In genomic region chr16:84965428-84966149, GRCh38 we compare ENCODE assay signal across 20 cellular contexts. TPM values are rescaled to one million over a fixed set of nuclear protein-coding genes. Genes with fewer than 3 reads are reported as not detected.
A peak's percentile ranks its signal among the peaks of the same experiment; 100 is the strongest.
DNase-seq lines count a peak whose midpoint lies in the region; ATAC-seq, FAIRE-seq and TF ChIP-seq lines count a peak whose summit lies in the region.
"Had no signal": no experiment of that assay in that cellular context is flagged by ENCODE, and none has a peak within 500 bp of the region (broad histone marks: within the 10 kb centered on the region; RNA-seq: fewer than 3 reads in every experiment).

No MANE protein-coding gene starts in this region.

- H3K23ac ChIP-seq in trophoblast cell (ENCODE audit: low read length) = peak overlapping the region; percentile 48

- peak overlapping the region; percentile 29 for H2BK12ac ChIP-seq in trophoblast cell (ENCODE audit: low read length)

- no peak for TF ChIP-seq CTCF in WTC11 (IDR thresholded peaks at IDR 0.05)
- TF ChIP-seq CTCF in glutamatergic neuron (IDR thresholded peaks at IDR 0.05; ENCODE audit: partially characterized antibody, unreplicated experiment) = no peak

- FAIRE-seq in GM12891 (lab: Jason Lieb, UNC) = peak; percentile 16
- FAIRE-seq: A204.1, RCC 7860 had no signal

- H2BK5ac ChIP-seq in trophoblast cell (ENCODE audit: low read depth, low read length, poor library complexity) = no peak overlapping the region

- CTCF ChIA-PET in WTC11 (lab: Charles Lee) = interaction anchor here (1.0 to 1.9 kb wide), 6 partner anchors 12 to 239 kb away, joined by 3 to 10 read pairs (median 4); no protein-coding TSS in a partner anchor

- DNase-seq in GM12891 (ENCODE audit: insufficient read length, low spot score) (no peak), WTC11 (ENCODE audit: low spot score) (no peak), glutamatergic neuron (no peak), trophoblast cell (no peak), epidermal melanocyte (ENCODE audit: insufficient read length, low spot score) (no peak), T-helper 9 cell (no peak)
- DNase-seq in natural killer cell treated with Interleukin-12 subunit alpha and Interleukin-12 subunit beta and Interleukin-15 and Interleukin-18, amount 100 ng/mL, for 72 hours (ENCODE audit: low spot score) = no peak
- DNase-seq: BE2C; CD4-positive, CD25-positive, alpha-beta regulatory T cell; COR-L47; DMS 273 treated with DMSO at 0.1 percent for 48 hours; DND-41; KG1; NCI-H1694 treated with DMSO at 0.1 percent for 48 hours; NCI-H510A; NCI-H748 treated with DMSO at 0.1 percent for 48 hours had no signal

- peaks cover 6% of the 10 kb centered on the region for H3K9me3 ChIP-seq in trophoblast cell (ENCODE audit: insufficient read depth, low read depth, low read length)
- H3K9me3 ChIP-seq: BE2C had no signal

- H3K27me3 ChIP-seq in trophoblast cell (ENCODE audit: insufficient read depth, low read length) = no peaks in the 10 kb centered on the region
- H3K27me3 ChIP-seq: BE2C had no signal

- H4K91ac ChIP-seq in trophoblast cell (ENCODE audit: low read depth, low read length) = peak overlapping the region; percentile 94

- H3K4me1 Mint-ChIP-seq in WTC11 (peaks cover 8% of the 10 kb centered on the region), glutamatergic neuron (ENCODE audit: low read depth, unreplicated experiment) (peaks cover 10% of the 10 kb centered on the region)
- H3K4me1 Mint-ChIP-seq in natural killer cell treated with Interleukin-12 subunit alpha and Interleukin-12 subunit beta and Interleukin-15 and Interleukin-18, amount 100 ng/mL, for 72 hours (ENCODE audit: low read depth in 2 of 2) = peaks cover 0 to 6% of the 10 kb centered on the region in 2 donors

- no peak overlapping the region for H2AFZ ChIP-seq in trophoblast cell (ENCODE audit: insufficient read depth, low read length, poor library complexity)
- H2AFZ ChIP-seq: GM23338 had no signal

- H3K4me3 ChIP-seq in trophoblast cell (ENCODE audit: low read depth, low read length) = peak overlapping the region; percentile 61
- H3K4me3 ChIP-seq: GM23338 had no signal

- no peak overlapping the region for H3K27ac ChIP-seq in trophoblast cell (ENCODE audit: low read depth, low read length)

- no peak for ATAC-seq in WTC11
- ATAC-seq in natural killer cell treated with Interleukin-12 subunit alpha and Interleukin-12 subunit beta and Interleukin-15 and Interleukin-18, amount 100 ng/mL, for 72 hours = no peak
- ATAC-seq: GM23338, Right ventricle myocardium inferior had no signal

- no peaks in the 10 kb centered on the region for H3K36me3 ChIP-seq in trophoblast cell (ENCODE audit: control insufficient read depth in 1 of 2, insufficient read depth in 2 of 2, low read length in 2 of 2)
- H3K36me3 ChIP-seq: BE2C had no signal

- H3K27me3 Mint-ChIP-seq in WTC11 (ENCODE audit: low read depth) (no peaks in the 10 kb centered on the region), glutamatergic neuron (ENCODE audit: unreplicated experiment) (peaks cover 6% of the 10 kb centered on the region)
- H3K27me3 Mint-ChIP-seq in natural killer cell treated with Interleukin-12 subunit alpha and Interleukin-12 subunit beta and Interleukin-15 and Interleukin-18, amount 100 ng/mL, for 72 hours = no peaks in the 10 kb centered on the region

- H4K12ac ChIP-seq in trophoblast cell (ENCODE audit: low read depth, low read length) = no peak overlapping the region

- H3K79me1 ChIP-seq in trophoblast cell (ENCODE audit: low read length) = peaks cover 46% of the 10 kb centered on the region

- H3K9ac ChIP-seq in trophoblast cell (ENCODE audit: low read length) = no peak overlapping the region

- H2BK120ac ChIP-seq in trophoblast cell (ENCODE audit: insufficient read depth, low read length, poor library complexity) = no peak overlapping the region

- H3K36me3 Mint-ChIP-seq in WTC11 (no peaks in the 10 kb centered on the region), glutamatergic neuron (ENCODE audit: unreplicated experiment) (no peaks in the 10 kb centered on the region)
- H3K36me3 Mint-ChIP-seq in natural killer cell treated with Interleukin-12 subunit alpha and Interleukin-12 subunit beta and Interleukin-15 and Interleukin-18, amount 100 ng/mL, for 72 hours = peaks cover 7% of the 10 kb centered on the region

- peaks cover 23 to 33% of the 10 kb centered on the region in 2 experiments for H3K4me1 ChIP-seq in trophoblast cell (ENCODE audit: control insufficient read depth in 1 of 2, insufficient read depth in 2 of 2, low read length in 2 of 2)

- WGBS in trophoblast cell (ENCODE audit: extremely low coverage, insufficient coverage, insufficient read length) = 98% methylated on average over 31 of the region's 35 CpGs

- TF ChIP-seq POLR2A in GM12891 (IDR thresholded peaks at IDR 0.05; ENCODE audit: low read depth, low read length) = no peak

- no peak overlapping the region for H3K14ac ChIP-seq in trophoblast cell (ENCODE audit: low read length)

- H3K79me2 ChIP-seq in trophoblast cell (ENCODE audit: control insufficient read depth, insufficient read depth, low read length, poor library complexity) = peaks cover 7% of the 10 kb centered on the region

- no peak overlapping the region for H4K8ac ChIP-seq in trophoblast cell (ENCODE audit: low read depth, low read length)

- peaks cover 9% of the 10 kb centered on the region for H3K9me3 Mint-ChIP-seq in WTC11
- peaks cover 10% of the 10 kb centered on the region for H3K9me3 Mint-ChIP-seq in glutamatergic neuron (ENCODE audit: unreplicated experiment)
- peaks cover 7% of the 10 kb centered on the region for H3K9me3 Mint-ChIP-seq in natural killer cell treated with Interleukin-12 subunit alpha and Interleukin-12 subunit beta and Interleukin-15 and Interleukin-18, amount 100 ng/mL, for 72 hours

- no peak overlapping the region for H2AK5ac ChIP-seq in trophoblast cell (ENCODE audit: low read length)

- H3K18ac ChIP-seq in trophoblast cell (ENCODE audit: low read length) = no peak overlapping the region

- H3K27ac Mint-ChIP-seq in WTC11 = peak overlapping the region; percentile 47
- H3K27ac Mint-ChIP-seq in glutamatergic neuron (ENCODE audit: unreplicated experiment) = peak overlapping the region; percentile 41
- no peak overlapping the region for H3K27ac Mint-ChIP-seq in natural killer cell treated with Interleukin-12 subunit alpha and Interleukin-12 subunit beta and Interleukin-15 and Interleukin-18, amount 100 ng/mL, for 72 hours
- H3K27ac Mint-ChIP-seq: GM23338 had no signal

- no peak overlapping the region for H3K4me2 ChIP-seq in trophoblast cell (ENCODE audit: low read length)
- H3K4me2 ChIP-seq: GM23338 had no signal

- H3K4me3 Mint-ChIP-seq in WTC11 (no peak overlapping the region), glutamatergic neuron (ENCODE audit: unreplicated experiment) (no peak overlapping the region)
- H3K4me3 Mint-ChIP-seq in natural killer cell treated with Interleukin-12 subunit alpha and Interleukin-12 subunit beta and Interleukin-15 and Interleukin-18, amount 100 ng/mL, for 72 hours = no peak overlapping the region
- H3K4me3 Mint-ChIP-seq: CD4-positive, CD25-positive, alpha-beta regulatory T cell; GM23338 had no signal

- POLR2A ChIA-PET in WTC11 (lab: Charles Lee) = interaction anchor here (0.5 kb wide), 1 partner anchor 620 kb away, joined by 6 read pairs; no protein-coding TSS in a partner anchor

- H3K4ac ChIP-seq in trophoblast cell (ENCODE audit: low read depth, low read length) = no peak overlapping the region

TF ChIP-seq in GM12891, 5 proteins besides CTCF, POLR2A, EP300 and RAD21:
- no peak for TF ChIP-seq POLR2AphosphoS5 (IDR thresholded peaks at IDR 0.05; ENCODE audit: low read depth, low read length)
- TF ChIP-seq PAX5 (IDR thresholded peaks at IDR 0.05; ENCODE audit: insufficient read depth, low read length, severe bottlenecking) = no peak
- no peak for TF ChIP-seq POU2F2 (IDR thresholded peaks at IDR 0.05; ENCODE audit: low read depth, low read length)
- TF ChIP-seq SPI1 (IDR thresholded peaks at IDR 0.05; ENCODE audit: low read depth, low read length) = no peak
- no peak for TF ChIP-seq TAF1 (IDR thresholded peaks at IDR 0.05; ENCODE audit: low read depth, low read length)

TF ChIP-seq in WTC11, 78 proteins besides CTCF, POLR2A, EP300 and RAD21 (continues in another document):
- TF ChIP-seq ETV6 (CRISPR knock-in tag; IDR thresholded peaks at IDR 0.05) (no peak), SMAD4 (CRISPR knock-in tag; IDR thresholded peaks at IDR 0.05) (peak; percentile 94), NFYB (CRISPR knock-in tag; conservative IDR thresholded peaks at IDR 0.05; ENCODE audit: low read depth) (0 out of 2 replicates have a peak, but pooled peaks have one; percentile 10), AR (CRISPR knock-in tag; IDR thresholded peaks at IDR 0.05) (no peak), TEAD4 (CRISPR knock-in tag; IDR thresholded peaks at IDR 0.05) (0 out of 2 replicates have a peak, but pooled peaks have one; percentile 60), CREB1 (CRISPR knock-in tag; IDR thresholded peaks at IDR 0.05) (no peak; the same call in 1 of the 2 replicates), TEAD1 (CRISPR knock-in tag; IDR thresholded peaks at IDR 0.05) (no peak)

RNA-seq across cellular contexts. Expression of gene ZDHHC7, which starts 45.7 kb away (rescaled TPM):
- polyA plus RNA-seq in GM12891 (2012; ENCODE audit: low read depth, missing spikeins) = 16.1 TPM
- total RNA-seq in WTC11 (2021) = 35.7 to 38.7 TPM (median 38.1 TPM) in 3 replicates
- total RNA-seq in glutamatergic neuron (ENCODE audit: unreplicated experiment) = 43.6 TPM
- polyA plus RNA-seq in trophoblast cell (2013) = 46.3 and 46.6 TPM in 2 replicates
- 10 to 100 TPM; 28.5 to 43.9 TPM for total RNA-seq in natural killer cell treated with Interleukin-12 subunit alpha and Interleukin-12 subunit beta and Interleukin-15 and Interleukin-18, amount 100 ng/mL, for 72 hours

Comparison
In these comparisons a context has a peak if more than half of its experiments do, and no peak if none do; other contexts are left out.
1. H3K27ac Mint-ChIP-seq: peak in WTC11 (single experiment) and glutamatergic neuron (single experiment); none in natural killer cell treated with Interleukin-12 subunit alpha and Interleukin-12 subunit beta and Interleukin-15 and Interleukin-18, amount 100 ng/mL, for 72 hours (0 of 2).